15 cellular contexts compared by ENCODE assay signal in the genomic region with DNA sequence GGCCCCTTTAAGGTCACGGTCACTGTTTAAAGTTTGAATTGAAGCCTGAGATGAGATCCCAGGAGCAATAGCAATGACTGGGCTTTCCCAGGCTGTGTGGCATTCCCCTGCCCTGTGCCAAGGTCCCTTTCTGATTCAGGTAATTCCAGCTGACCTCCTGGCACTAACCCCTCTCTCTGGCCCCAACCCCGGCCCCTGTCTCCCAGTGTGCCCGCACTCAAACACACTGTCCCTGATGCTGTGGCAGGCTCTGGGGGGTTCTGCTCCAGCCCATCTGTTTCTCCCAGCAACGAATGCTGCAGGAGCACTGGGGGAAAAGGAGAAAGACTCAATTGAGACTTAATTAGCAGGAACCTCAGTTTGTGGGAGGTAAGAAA.
"Had no signal": no experiment of that assay in that cellular context is flagged by ENCODE, and none has a peak within 500 bp of the region (broad histone marks: within the 10 kb centered on the region; RNA-seq: fewer than 3 reads in every experiment).

No MANE protein-coding gene starts in this region.

- H3K27ac Mint-ChIP-seq: activated CD4-positive, alpha-beta memory T cell treated with anti-CD3 and anti-CD28 coated beads, Interleukin-2, amount 10 ng/mL, durations not matched to agents 7 days and 5 days; activated CD4-positive, alpha-beta T cell treated with anti-CD3 and anti-CD28 coated beads, Interleukin-2, amount 10 ng/mL, durations not matched to agents 24 days and 14 days; activated naive CD4-positive, alpha-beta T cell treated with anti-CD3 and anti-CD28 coated beads, Interleukin-2, amount 10 ng/mL, durations not matched to agents 7 days and 5 days; activated T-cell treated with anti-CD3 and anti-CD28 coated beads, Interleukin-2, amount 50 U/mL, for 72 hours; dendritic cell treated with granulocyte-macrophage colony-stimulating factor and Interleukin-4, amounts not matched to agents 40 ng/mL and 50 ng/mL, for 4 days; memory B cell; T-helper 1 cell treated with Interleukin-12 subunit alpha and Interleukin-12 subunit beta and Interleukin-4 antibody, amounts not matched to agents 30 μg/mL and 1 μg/mL, for 36 hours had no signal

- ATAC-seq: activated T-cell treated with anti-CD3 and anti-CD28 coated beads, Interleukin-2, amount 50 U/mL, for 72 hours; foreskin keratinocyte had no signal

- H3K4me1 ChIP-seq: foreskin keratinocyte had no signal

- H3K4me3 Mint-ChIP-seq: activated CD4-positive, alpha-beta memory T cell treated with anti-CD3 and anti-CD28 coated beads, Interleukin-2, amount 10 ng/mL, durations not matched to agents 7 days and 5 days; activated CD4-positive, alpha-beta T cell treated with anti-CD3 and anti-CD28 coated beads, Interleukin-2, amount 10 ng/mL, durations not matched to agents 24 days and 14 days; activated naive CD4-positive, alpha-beta T cell treated with anti-CD3 and anti-CD28 coated beads, Interleukin-2, amount 10 ng/mL, durations not matched to agents 7 days and 5 days; activated T-cell treated with anti-CD3 and anti-CD28 coated beads, Interleukin-2, amount 50 U/mL, for 72 hours; dendritic cell treated with granulocyte-macrophage colony-stimulating factor and Interleukin-4, amounts not matched to agents 40 ng/mL and 50 ng/mL, for 4 days; memory B cell; T-helper 1 cell treated with Interleukin-12 subunit alpha and Interleukin-12 subunit beta and Interleukin-4 antibody, amounts not matched to agents 30 μg/mL and 1 μg/mL, for 36 hours had no signal

- DNase-seq: activated CD4-positive, alpha-beta memory T cell treated with anti-CD3 and anti-CD28 coated beads, Interleukin-2, amount 10 ng/mL, durations not matched to agents 7 days and 5 days; activated CD4-positive, alpha-beta T cell treated with anti-CD3 and anti-CD28 coated beads, Interleukin-2, amount 10 ng/mL, durations not matched to agents 24 days and 14 days; activated effector memory CD4-positive, alpha-beta T cell treated with anti-CD3 and anti-CD28 coated beads, Interleukin-2, amount 50 U/mL, for 16 hours; activated naive CD4-positive, alpha-beta T cell treated with anti-CD3 and anti-CD28 coated beads, Interleukin-2, amount 10 ng/mL, durations not matched to agents 7 days and 5 days; activated T-cell treated with anti-CD3 and anti-CD28 coated beads, Interleukin-2, amount 50 U/mL, for 72 hours; effector CD8-positive, alpha-beta T cell; erythroblast; foreskin keratinocyte; stimulated activated CD4-positive, alpha-beta T cell treated with anti-CD3 and anti-CD28 coated beads, Interleukin-4, amount 100 ng/mL, for 24 hours; stimulated activated naive CD4-positive, alpha-beta T cell treated with Interleukin-2 at 50 U/mL for 16 hours; T1000; tibial artery had no signal

- H3K36me3 Mint-ChIP-seq: activated naive CD4-positive, alpha-beta T cell treated with anti-CD3 and anti-CD28 coated beads, Interleukin-2, amount 10 ng/mL, durations not matched to agents 7 days and 5 days; memory B cell had no signal

- H3K27me3 Mint-ChIP-seq: dendritic cell treated with granulocyte-macrophage colony-stimulating factor and Interleukin-4, amounts not matched to agents 40 ng/mL and 50 ng/mL, for 4 days had no signal

- H3K27me3 ChIP-seq: foreskin keratinocyte, tibial artery had no signal

- H3K4me1 Mint-ChIP-seq: activated CD4-positive, alpha-beta memory T cell treated with anti-CD3 and anti-CD28 coated beads, Interleukin-2, amount 10 ng/mL, durations not matched to agents 7 days and 5 days; activated CD4-positive, alpha-beta T cell treated with anti-CD3 and anti-CD28 coated beads, Interleukin-2, amount 10 ng/mL, durations not matched to agents 24 days and 14 days; activated naive CD4-positive, alpha-beta T cell treated with anti-CD3 and anti-CD28 coated beads, Interleukin-2, amount 10 ng/mL, durations not matched to agents 7 days and 5 days; memory B cell had no signal

- H3K4me3 ChIP-seq: tibial artery had no signal

- H3K9me3 ChIP-seq: tibial artery had no signal

- H3K9me3 Mint-ChIP-seq: activated CD4-positive, alpha-beta memory T cell treated with anti-CD3 and anti-CD28 coated beads, Interleukin-2, amount 10 ng/mL, durations not matched to agents 7 days and 5 days; activated CD4-positive, alpha-beta T cell treated with anti-CD3 and anti-CD28 coated beads, Interleukin-2, amount 10 ng/mL, durations not matched to agents 24 days and 14 days; activated naive CD4-positive, alpha-beta T cell treated with anti-CD3 and anti-CD28 coated beads, Interleukin-2, amount 10 ng/mL, durations not matched to agents 7 days and 5 days; activated T-cell treated with anti-CD3 and anti-CD28 coated beads, Interleukin-2, amount 50 U/mL, for 72 hours; dendritic cell treated with granulocyte-macrophage colony-stimulating factor and Interleukin-4, amounts not matched to agents 40 ng/mL and 50 ng/mL, for 4 days; memory B cell; T-helper 1 cell treated with Interleukin-12 subunit alpha and Interleukin-12 subunit beta and Interleukin-4 antibody, amounts not matched to agents 30 μg/mL and 1 μg/mL, for 36 hours had no signal
